ENCODE assay signal across 19 cellular contexts in genomic region chr13:97106323-97106722, GRCh38.
"Had no signal": no experiment of that assay in that cellular context is flagged by ENCODE, and none has a peak within 500 bp of the region (broad histone marks: within the 10 kb centered on the region; RNA-seq: fewer than 3 reads in every experiment).

No MANE protein-coding gene starts in this region.

- H3K4me3 ChIP-seq: coronary artery, dorsolateral prefrontal cortex, esophagus squamous epithelium, gastrocnemius medialis, heart right ventricle, left lung, lower lobe of right lung, mucosa of descending colon had no signal

- H3K27me3 ChIP-seq: dorsolateral prefrontal cortex, esophagus squamous epithelium, gastrocnemius medialis, heart right ventricle, left lung had no signal

- ATAC-seq: gastrocnemius medialis, heart right ventricle, left cardiac atrium, left lung, left ventricle myocardium superior, lower lobe of right lung, mucosa of descending colon had no signal

- H3K27ac ChIP-seq: coronary artery, dorsolateral prefrontal cortex, esophagus squamous epithelium, gastrocnemius medialis, heart right ventricle, left lung, lower lobe of right lung had no signal

- H3K9me3 ChIP-seq: esophagus squamous epithelium, gastrocnemius medialis, left lung, lower lobe of right lung, mucosa of descending colon had no signal

- H3K36me3 ChIP-seq: esophagus squamous epithelium, gastrocnemius medialis, heart right ventricle, left lung, lower lobe of right lung had no signal

- DNase-seq: dermis blood vessel endothelial cell; dorsolateral prefrontal cortex; effector CD4-positive, alpha-beta T cell; effector memory CD4-positive, alpha-beta T cell; esophagus squamous epithelium; foreskin fibroblast; foreskin melanocyte; gastrocnemius medialis; glutamatergic neuron; head of caudate nucleus; heart right ventricle; hippocampal formation; left cardiac atrium; left lung; left ventricle myocardium superior; lower lobe of right lung; mesenchymal stem cell; mucosa of descending colon had no signal
